11 cellular contexts compared by ENCODE assay signal in the genomic region with DNA sequence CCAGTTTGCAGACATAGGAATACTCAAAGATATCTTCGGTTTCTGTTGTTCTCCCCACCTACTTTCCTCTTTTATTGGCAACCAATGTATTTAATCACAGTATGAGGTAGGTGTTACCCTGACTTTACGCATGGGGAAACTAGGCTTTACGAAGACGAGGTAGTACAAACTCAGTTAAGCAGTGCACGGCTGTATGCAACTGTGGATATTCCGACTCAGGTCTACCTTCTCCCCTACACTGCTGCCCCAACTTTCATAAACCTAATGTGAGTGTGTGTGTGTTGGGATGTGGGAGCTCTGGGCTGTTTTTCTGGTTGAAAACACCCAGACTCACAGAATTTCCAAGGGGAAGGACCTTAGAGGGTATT. TPM values are rescaled to one million over a fixed set of nuclear protein-coding genes. Genes with fewer than 3 reads are reported as not detected.
DNase-seq lines count a peak whose midpoint lies in the region; ATAC-seq lines count a peak whose summit lies in the region.
"Had no signal": no experiment of that assay in that cellular context is flagged by ENCODE, and none has a peak within 500 bp of the region (broad histone marks: within the 10 kb centered on the region; RNA-seq: fewer than 3 reads in every experiment).

No MANE protein-coding gene starts in this region.

- CTCF ChIA-PET in activated CD8-positive, alpha-beta T cell treated with anti-CD3 and anti-CD28 coated beads, Interleukin-2, amount 10 ng/mL, durations not matched to agents 7 days and 5 days (lab: Charles Lee), result interaction anchor here (1.7 to 3.6 kb wide), 3 partner anchors 25 to 91 kb away, joined by 3 to 14 read pairs (median 11); partner anchors contain the start of gene DNAJA2

- H3K4me1 ChIP-seq in subcutaneous abdominal adipose tissue (ENCODE audit: control insufficient read depth in 5 of 5, insufficient read depth in 5 of 5, low read length in 5 of 5), result peaks cover 0 to 55% (median 47%) of the 10 kb centered on the region in 5 donors

- no peaks in the 10 kb centered on the region for H3K36me3 ChIP-seq in subcutaneous abdominal adipose tissue (ENCODE audit: control insufficient read depth in 5 of 5, insufficient read depth in 5 of 5, low read length in 5 of 5)

- ATAC-seq in activated T-cell treated with anti-CD3 and anti-CD28 coated beads, Interleukin-2, amount 50 U/mL, for 4 hours, result no peak
- ATAC-seq in activated CD8-positive, alpha-beta T cell treated with anti-CD3 and anti-CD28 coated beads, Interleukin-2, amount 10 ng/mL, durations not matched to agents 7 days and 5 days, result no peak

- POLR2A ChIA-PET in activated CD8-positive, alpha-beta T cell treated with anti-CD3 and anti-CD28 coated beads, Interleukin-2, amount 10 ng/mL, durations not matched to agents 7 days and 5 days (lab: Charles Lee), result no interaction called here

- H3K9me3 Mint-ChIP-seq in activated T-cell treated with anti-CD3 and anti-CD28 coated beads, Interleukin-2, amount 50 U/mL, for 4 hours, result no peaks in the 10 kb centered on the region
- H3K9me3 Mint-ChIP-seq in activated CD8-positive, alpha-beta T cell treated with anti-CD3 and anti-CD28 coated beads, Interleukin-2, amount 10 ng/mL, durations not matched to agents 7 days and 5 days (ENCODE audit: insufficient read depth), result no peaks in the 10 kb centered on the region
- H3K9me3 Mint-ChIP-seq: stimulated activated naive B cell treated with anti-CD40 and anti-IgM and Interleukin-4, amounts not matched to agents 10 μg/mL and 1 μg/mL and 100 μg/mL, for 72 hours had no signal

- no peak overlapping the region for H3K4me3 ChIP-seq in subcutaneous abdominal adipose tissue (ENCODE audit: low read depth in 1 of 5, low read length in 5 of 5)

- H3K27me3 Mint-ChIP-seq in activated T-cell treated with anti-CD3 and anti-CD28 coated beads, Interleukin-2, amount 50 U/mL, for 4 hours (ENCODE audit: low read depth), result peaks cover 6% of the 10 kb centered on the region
- H3K27me3 Mint-ChIP-seq in activated CD8-positive, alpha-beta T cell treated with anti-CD3 and anti-CD28 coated beads, Interleukin-2, amount 10 ng/mL, durations not matched to agents 7 days and 5 days (ENCODE audit: low read depth), result peaks cover 29% of the 10 kb centered on the region

- H3K36me3 Mint-ChIP-seq in activated T-cell treated with anti-CD3 and anti-CD28 coated beads, Interleukin-2, amount 50 U/mL, for 4 hours (ENCODE audit: insufficient read depth), result no peaks in the 10 kb centered on the region
- no peaks in the 10 kb centered on the region for H3K36me3 Mint-ChIP-seq in activated CD8-positive, alpha-beta T cell treated with anti-CD3 and anti-CD28 coated beads, Interleukin-2, amount 10 ng/mL, durations not matched to agents 7 days and 5 days (ENCODE audit: low read depth)
- H3K36me3 Mint-ChIP-seq: stimulated activated naive B cell treated with anti-CD40 and anti-IgM and Interleukin-4, amounts not matched to agents 10 μg/mL and 1 μg/mL and 100 μg/mL, for 72 hours had no signal

- DNase-seq in activated T-cell treated with anti-CD3 and anti-CD28 coated beads, Interleukin-2, amount 50 U/mL, for 4 hours, result no peak
- DNase-seq in activated T-cell treated with anti-CD3 and anti-CD28 coated beads for 4 hours, result no peak
- DNase-seq in activated CD8-positive, alpha-beta T cell treated with anti-CD3 and anti-CD28 coated beads, Interleukin-2, amount 10 ng/mL, durations not matched to agents 7 days and 5 days, result no peak
- no peak for DNase-seq in GM19238 (ENCODE audit: insufficient read length, low spot score)
- no peak for DNase-seq in activated CD4-positive, CD25-positive, alpha-beta regulatory T cell treated with anti-CD3 and anti-CD28 coated beads, Interleukin-2, amount 50 U/mL, for 72 hours
- DNase-seq in AML-193 (lab: John Stamatoyannopoulos, UW), result no peak
- DNase-seq: effector memory CD4-positive, alpha-beta T cell; islet precursor cell; stimulated activated naive B cell treated with anti-CD40 and anti-IgM and Interleukin-4, amounts not matched to agents 10 μg/mL and 1 μg/mL and 100 μg/mL, for 72 hours had no signal

- peak overlapping the region; percentile 81 for H3K4me3 Mint-ChIP-seq in activated T-cell treated with anti-CD3 and anti-CD28 coated beads, Interleukin-2, amount 50 U/mL, for 4 hours
- H3K4me3 Mint-ChIP-seq in activated CD8-positive, alpha-beta T cell treated with anti-CD3 and anti-CD28 coated beads, Interleukin-2, amount 10 ng/mL, durations not matched to agents 7 days and 5 days, result peak overlapping the region; percentile 77

- H3K4me1 Mint-ChIP-seq in activated T-cell treated with anti-CD3 and anti-CD28 coated beads, Interleukin-2, amount 50 U/mL, for 4 hours (ENCODE audit: low read depth), result peaks cover 9% of the 10 kb centered on the region
- peaks cover 15% of the 10 kb centered on the region for H3K4me1 Mint-ChIP-seq in activated CD8-positive, alpha-beta T cell treated with anti-CD3 and anti-CD28 coated beads, Interleukin-2, amount 10 ng/mL, durations not matched to agents 7 days and 5 days (ENCODE audit: low read depth)

- no peak overlapping the region for H3K27ac Mint-ChIP-seq in activated CD8-positive, alpha-beta T cell treated with anti-CD3 and anti-CD28 coated beads, Interleukin-2, amount 10 ng/mL, durations not matched to agents 7 days and 5 days

- H3K27ac ChIP-seq in layer of hippocampus (ENCODE audit: low read depth, low read length) (peak overlapping the region; percentile 94), subcutaneous abdominal adipose tissue (ENCODE audit: low read depth, low read length) (peak overlapping the region; percentile 65)

- H3K9ac ChIP-seq in subcutaneous abdominal adipose tissue (ENCODE audit: low read length in 5 of 5), result no peak overlapping the region

- H3K9me3 ChIP-seq in subcutaneous abdominal adipose tissue (ENCODE audit: control insufficient read depth in 5 of 5, low read length in 5 of 5), result no peaks in the 10 kb centered on the region

- no peaks in the 10 kb centered on the region for H3K27me3 ChIP-seq in layer of hippocampus (ENCODE audit: control insufficient read depth, insufficient read depth, low read length)
- no peaks in the 10 kb centered on the region for H3K27me3 ChIP-seq in subcutaneous abdominal adipose tissue (ENCODE audit: control insufficient read depth in 5 of 5, insufficient read depth in 4 of 5, low read length in 5 of 5)

RNA-seq across cellular contexts. Expression of gene GPT2, which starts 1.2 kb away (rescaled TPM):
- 10 to 100 TPM in 2 of 3 donors, 1 to 10 TPM in 1; 8.8 to 18.1 (median 11.2) TPM for total RNA-seq in activated T-cell treated with anti-CD3 and anti-CD28 coated beads, Interleukin-2, amount 50 U/mL, for 4 hours
- 1 to 10 TPM; 5.4 to 7.3 TPM for total RNA-seq in activated CD8-positive, alpha-beta T cell treated with anti-CD3 and anti-CD28 coated beads, Interleukin-2, amount 10 ng/mL, durations not matched to agents 7 days and 5 days

RNA-seq across cellular contexts. Expression of gene C16orf87, which starts 51.9 kb away (rescaled TPM):
- total RNA-seq in activated T-cell treated with anti-CD3 and anti-CD28 coated beads, Interleukin-2, amount 50 U/mL, for 4 hours, result 10 to 100 TPM; 19.5 to 24.8 (median 22.4) TPM
- 1 to 10 TPM; 7.5 to 8.4 TPM for total RNA-seq in activated CD8-positive, alpha-beta T cell treated with anti-CD3 and anti-CD28 coated beads, Interleukin-2, amount 10 ng/mL, durations not matched to agents 7 days and 5 days
